Comparison of ENCODE assay signal across 14 cellular contexts in the genomic region with DNA sequence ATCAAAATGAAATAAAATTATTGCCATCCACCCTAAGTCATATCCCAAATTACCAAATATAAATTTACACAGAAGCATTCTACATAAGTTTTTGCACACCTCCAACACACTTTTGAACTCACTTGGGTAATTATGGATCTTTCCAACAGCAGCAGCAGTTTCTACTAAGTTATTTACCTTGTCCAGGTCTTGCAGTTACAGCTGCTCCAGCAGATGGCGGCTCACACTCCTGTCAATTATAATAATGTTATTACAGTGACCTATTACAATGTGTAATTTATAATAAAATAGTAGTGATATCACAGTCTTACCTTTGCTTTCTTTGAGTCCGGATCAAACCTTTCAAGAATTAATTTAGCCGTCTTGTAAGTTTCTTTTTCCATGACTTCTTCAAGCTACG. TPM values are rescaled to one million over a fixed set of nuclear protein-coding genes. Genes with fewer than 3 reads are reported as not detected.
A peak's percentile ranks its signal among the peaks of the same experiment; 100 is the strongest.
DNase-seq lines count a peak whose midpoint lies in the region; TF ChIP-seq lines count a peak whose summit lies in the region.
"Had no signal": no experiment of that assay in that cellular context is flagged by ENCODE, and none has a peak within 500 bp of the region (broad histone marks: within the 10 kb centered on the region; RNA-seq: fewer than 3 reads in every experiment).

No MANE protein-coding gene starts in this region.

- H3K79me2 ChIP-seq in MM.1S (ENCODE audit: low read length): no peaks in the 10 kb centered on the region

- no peak overlapping the region for H3K27ac Mint-ChIP-seq in osteocyte (ENCODE audit: unreplicated experiment)
- H3K27ac Mint-ChIP-seq: stimulated activated naive B cell treated with anti-CD40 and anti-IgM and Interleukin-4, amounts not matched to agents 10 μg/mL and 1 μg/mL and 100 μg/mL, for 72 hours had no signal

- H3K36me3 Mint-ChIP-seq in osteocyte (ENCODE audit: unreplicated experiment): peaks cover 26% of the 10 kb centered on the region

- no peaks in the 10 kb centered on the region for H3K4me1 ChIP-seq in MM.1S (ENCODE audit: low read length)
- H3K4me1 ChIP-seq: prostate gland had no signal

- no peak overlapping the region for H3K27ac ChIP-seq in MM.1S (ENCODE audit: low read length)
- H3K27ac ChIP-seq: prostate gland had no signal

- H3K9me3 ChIP-seq in MM.1S (replicated peaks; ENCODE audit: insufficient read depth, low read length): no peaks in the 10 kb centered on the region
- H3K9me3 ChIP-seq: prostate gland had no signal

- no peak overlapping the region for H3K9ac ChIP-seq in MM.1S (ENCODE audit: low read length)

- H3K27me3 ChIP-seq in MM.1S (replicated peaks; ENCODE audit: insufficient read depth, low read length): no peaks in the 10 kb centered on the region

- H3F3A ChIP-seq in MM.1S (ENCODE audit: insufficient read depth, low read length): no peaks in the 10 kb centered on the region

- in situ Hi-C loops in astrocyte of the spinal cord (cut with HindIII; ENCODE audit: low sequenced_read_pairs): no loop called here

- no peak overlapping the region for H3K4me2 ChIP-seq in MM.1S (ENCODE audit: low read depth, low read length)

- H4K20me1 ChIP-seq in MM.1S (ENCODE audit: insufficient read depth, low read length): no peaks in the 10 kb centered on the region; the same call in 1 of the 2 replicates

- H2AFZ ChIP-seq in MM.1S (ENCODE audit: low read length): no peak overlapping the region

- H3K4me3 Mint-ChIP-seq in osteocyte (ENCODE audit: unreplicated experiment): no peak overlapping the region
- H3K4me3 Mint-ChIP-seq: stimulated activated naive B cell treated with anti-CD40 and anti-IgM and Interleukin-4, amounts not matched to agents 10 μg/mL and 1 μg/mL and 100 μg/mL, for 72 hours had no signal

- TF ChIP-seq CTCF in MM.1S (IDR thresholded peaks at IDR 0.05; ENCODE audit: low read length): 0 out of 2 replicates have a peak, but pooled peaks have one; percentile 14
- TF ChIP-seq CTCF in astrocyte of the spinal cord (IDR thresholded peaks at IDR 0.05; ENCODE audit: low read depth, low read length): peak; percentile 8
- TF ChIP-seq CTCF in osteocyte (IDR thresholded peaks at IDR 0.05): peak; percentile 32

- no peaks in the 10 kb centered on the region for H3K9me2 ChIP-seq in MM.1S (replicated peaks; ENCODE audit: insufficient read depth, low read length)

- no peaks in the 10 kb centered on the region for H3K27me3 Mint-ChIP-seq in osteocyte (ENCODE audit: unreplicated experiment)
- H3K27me3 Mint-ChIP-seq: stimulated activated naive B cell treated with anti-CD40 and anti-IgM and Interleukin-4, amounts not matched to agents 10 μg/mL and 1 μg/mL and 100 μg/mL, for 72 hours had no signal

- H3K4me3 ChIP-seq in MM.1S (ENCODE audit: low read length) (no peak overlapping the region), astrocyte of the spinal cord (ENCODE audit: low read depth, low read length) (no peak overlapping the region)
- H3K4me3 ChIP-seq: mucosa of descending colon, prostate gland had no signal

- peaks cover 10% of the 10 kb centered on the region; the same call in 1 of the 2 replicates for H3K36me3 ChIP-seq in MM.1S (replicated peaks; ENCODE audit: insufficient read depth, low read length)
- H3K36me3 ChIP-seq: prostate gland had no signal

- DNase-seq in NCI-H748 (lab: John Stamatoyannopoulos, UW; ENCODE audit: unreplicated experiment) (peak; percentile 40), NCI-H748 treated with DMSO at 0.1 percent for 48 hours (lab: John Stamatoyannopoulos, UW) (no peak), MM.1S (no peak), astrocyte of the spinal cord (ENCODE audit: low read depth, low spot score) (no peak), osteocyte (ENCODE audit: extremely low spot score, unreplicated experiment) (no peak), ecto neural progenitor cell (ENCODE audit: low spot score) (no peak), NCI-H1930 (lab: John Stamatoyannopoulos, UW) (no peak), anterior cingulate cortex (lab: John Stamatoyannopoulos, UW) (no peak)
- DNase-seq: caudate nucleus; GF-D8; stimulated activated CD4-positive, alpha-beta T cell treated with anti-CD3 and anti-CD28 coated beads, Interleukin-2, amount 100 ng/mL, for 24 hours; stimulated activated naive B cell treated with anti-CD40 and anti-IgM and Interleukin-4, amounts not matched to agents 10 μg/mL and 1 μg/mL and 100 μg/mL, for 72 hours had no signal

- no peaks in the 10 kb centered on the region for H3K9me3 Mint-ChIP-seq in osteocyte (ENCODE audit: unreplicated experiment)

- H3K4me1 Mint-ChIP-seq in osteocyte (ENCODE audit: unreplicated experiment): no peaks in the 10 kb centered on the region
- H3K4me1 Mint-ChIP-seq: stimulated activated naive B cell treated with anti-CD40 and anti-IgM and Interleukin-4, amounts not matched to agents 10 μg/mL and 1 μg/mL and 100 μg/mL, for 72 hours had no signal

RNA-seq across cellular contexts. Expression of a gene that starts 37.9 kb away (rescaled TPM):
- total RNA-seq in osteocyte: 33.5 and 34.7 TPM in 2 replicates
